12 cellular contexts compared by ENCODE assay signal in genomic region chr12:41368006-41368405, GRCh38.
DNase-seq lines count a peak whose midpoint lies in the region; ATAC-seq and TF ChIP-seq lines count a peak whose summit lies in the region.
"Had no signal": no experiment of that assay in that cellular context is flagged by ENCODE, and none has a peak within 500 bp of the region (broad histone marks: within the 10 kb centered on the region; RNA-seq: fewer than 3 reads in every experiment).

No MANE protein-coding gene starts in this region.

- TF ChIP-seq CTCF in cardiac muscle cell (IDR thresholded peaks at IDR 0.05; ENCODE audit: low read depth, low read length) (peak; percentile 15), NB4 (IDR thresholded peaks at IDR 0.05; ENCODE audit: low read depth, low read length) (peak; percentile 26), choroid plexus epithelial cell (conservative IDR thresholded peaks at IDR 0.05; ENCODE audit: low read depth, low read length) (peak; percentile 46), type B pancreatic cell (conservative IDR thresholded peaks at IDR 0.05) (peak; percentile 61)

- no peaks in the 10 kb centered on the region for H3K36me3 ChIP-seq in cardiac muscle cell
- H3K36me3 ChIP-seq: colonic mucosa had no signal

- no peak overlapping the region for H3K27ac Mint-ChIP-seq in type B pancreatic cell
- H3K27ac Mint-ChIP-seq: naive thymus-derived CD8-positive, alpha-beta T cell; T-helper 1 cell treated with Interleukin-12 subunit alpha and Interleukin-12 subunit beta and Interleukin-4 antibody, amounts not matched to agents 30 μg/mL and 1 μg/mL, for 36 hours had no signal

- H3K27me3 Mint-ChIP-seq in type B pancreatic cell, result peaks cover 31% of the 10 kb centered on the region

- H3K4me1 ChIP-seq in cardiac muscle cell (ENCODE audit: low read depth), result peaks cover 20% of the 10 kb centered on the region
- H3K4me1 ChIP-seq: colonic mucosa had no signal

- H3K4me1 Mint-ChIP-seq in type B pancreatic cell (ENCODE audit: unreplicated experiment), result peaks cover 10% of the 10 kb centered on the region
- H3K4me1 Mint-ChIP-seq: naive thymus-derived CD8-positive, alpha-beta T cell had no signal

- H3K27ac ChIP-seq in cardiac muscle cell, result no peak overlapping the region
- H3K27ac ChIP-seq: colonic mucosa had no signal

- intact Hi-C loops in left cardiac atrium (cut with DNase I), result no loop called here

- peaks cover 12% of the 10 kb centered on the region for H3K9me3 Mint-ChIP-seq in type B pancreatic cell

- peaks cover 5% of the 10 kb centered on the region for H3K36me3 Mint-ChIP-seq in type B pancreatic cell
- H3K36me3 Mint-ChIP-seq: naive thymus-derived CD8-positive, alpha-beta T cell had no signal

- H3K9me3 ChIP-seq in cardiac muscle cell (ENCODE audit: low read depth), result no peaks in the 10 kb centered on the region
- H3K9me3 ChIP-seq: colonic mucosa had no signal

- ATAC-seq in left cardiac atrium (no peak), GM21825 (IDR thresholded peaks at IDR 0.05; ENCODE audit: unreplicated experiment) (no peak), HG02642 (IDR thresholded peaks at IDR 0.05; ENCODE audit: poor library complexity, unreplicated experiment) (no peak)
- ATAC-seq: naive thymus-derived CD8-positive, alpha-beta T cell had no signal

- H3K27me3 ChIP-seq in cardiac muscle cell, result no peaks in the 10 kb centered on the region
- H3K27me3 ChIP-seq: colonic mucosa had no signal

- TF ChIP-seq POLR2A in NB4 (IDR thresholded peaks at IDR 0.05; ENCODE audit: extremely low read depth, insufficient read length), result no peak

- DNase-seq in cardiac muscle cell (ENCODE audit: low read depth in 1 of 2, low spot score in 1 of 2) (peak in 1 of 2 donors; percentile 3), left cardiac atrium (no peak), NB4 (ENCODE audit: low read depth) (peak; percentile 14), choroid plexus epithelial cell (ENCODE audit: low read depth) (peak; percentile 14), type B pancreatic cell (ENCODE audit: extremely low spot score, unreplicated experiment) (no peak), NCI-H146 (lab: John Stamatoyannopoulos, UW) (no peak)
- DNase-seq: activated T-cell treated with anti-CD3 and anti-CD28 coated beads for 4 hours; colonic mucosa; naive thymus-derived CD8-positive, alpha-beta T cell had no signal

- no peak overlapping the region for H3K4me3 ChIP-seq in cardiac muscle cell
- H3K4me3 ChIP-seq in NB4 (ENCODE audit: low read depth, low read length), result no peak overlapping the region
- no peak overlapping the region for H3K4me3 ChIP-seq in choroid plexus epithelial cell (ENCODE audit: low read depth, low read length)
- H3K4me3 ChIP-seq: colonic mucosa had no signal

- no peak overlapping the region for H3K4me3 Mint-ChIP-seq in type B pancreatic cell
- H3K4me3 Mint-ChIP-seq: naive thymus-derived CD8-positive, alpha-beta T cell; T-helper 1 cell treated with Interleukin-12 subunit alpha and Interleukin-12 subunit beta and Interleukin-4 antibody, amounts not matched to agents 30 μg/mL and 1 μg/mL, for 36 hours had no signal

Comparison
In these comparisons a context has a peak if more than half of its experiments do, and no peak if none do; other contexts are left out.
1. DNase-seq: peak in NB4 (single experiment) and choroid plexus epithelial cell (single experiment); none in left cardiac atrium (single experiment), type B pancreatic cell (single experiment) and NCI-H146 (single experiment).
2. Peak in every context shown above with its lines, with median percentiles within 50 percentile points of each other: CTCF ChIP-seq.